1 cellular context compared by ENCODE assay signal in the genomic region with DNA sequence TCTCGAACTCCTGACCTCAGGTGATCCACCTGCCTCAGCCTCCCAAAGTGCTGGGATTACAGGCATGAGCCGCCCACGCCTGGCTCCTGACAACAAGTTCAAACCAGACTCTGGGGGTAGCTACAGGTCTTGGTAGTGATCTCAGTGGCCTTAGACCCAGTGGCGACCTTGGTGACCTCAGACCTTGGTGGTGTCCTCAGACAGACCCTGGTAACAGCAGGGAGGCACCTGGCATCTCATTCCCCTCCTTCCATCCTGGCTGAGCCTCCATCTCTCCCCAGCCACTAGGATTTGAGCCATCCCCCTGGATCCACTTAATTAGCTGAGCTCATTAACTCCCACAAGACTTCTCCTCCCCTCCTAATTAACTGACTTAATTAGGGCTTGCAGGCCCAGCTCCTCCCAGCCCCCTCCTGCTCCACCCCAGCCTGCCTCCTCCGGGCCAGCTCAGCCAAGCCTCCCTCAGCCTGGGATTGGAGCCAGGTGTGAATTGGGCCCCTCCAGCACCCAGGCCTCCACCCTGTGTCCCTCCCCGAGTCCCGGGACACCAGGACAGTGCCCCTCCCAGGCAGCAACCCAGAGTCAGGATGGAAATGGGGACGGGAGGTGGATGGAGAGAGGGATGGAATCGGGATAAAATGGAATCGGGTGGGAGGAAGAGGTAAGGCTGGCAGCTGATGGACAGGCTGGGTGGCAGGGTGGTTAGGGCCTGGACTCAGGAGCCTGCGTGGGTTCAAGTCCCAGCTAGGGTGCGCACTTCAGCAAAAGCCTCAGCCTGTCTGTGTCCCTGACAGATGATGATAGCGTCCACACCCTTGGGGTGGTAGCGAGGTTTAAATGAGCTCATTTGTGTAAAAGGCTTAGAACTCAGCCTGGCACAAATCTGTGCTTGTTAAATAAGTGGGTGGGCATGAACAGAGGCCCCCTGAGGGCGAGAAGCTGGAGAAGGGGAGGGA.
TF ChIP-seq lines count a peak whose summit lies in the region.

No MANE protein-coding gene starts in this region.

TF ChIP-seq in HEK293, 187 proteins besides CTCF, POLR2A, EP300 and RAD21 (continues in another document):
- TF ChIP-seq SETDB1 (IDR thresholded peaks at IDR 0.05; ENCODE audit: insufficient read length, low read length): no peak
- no peak for TF ChIP-seq PRDM1 (tag by site-specific recombination; IDR thresholded peaks at IDR 0.05)
- TF ChIP-seq ZNF19 (tag by site-specific recombination; IDR thresholded peaks at IDR 0.05; ENCODE audit: low read depth): no peak
- TF ChIP-seq, protein P1, sequence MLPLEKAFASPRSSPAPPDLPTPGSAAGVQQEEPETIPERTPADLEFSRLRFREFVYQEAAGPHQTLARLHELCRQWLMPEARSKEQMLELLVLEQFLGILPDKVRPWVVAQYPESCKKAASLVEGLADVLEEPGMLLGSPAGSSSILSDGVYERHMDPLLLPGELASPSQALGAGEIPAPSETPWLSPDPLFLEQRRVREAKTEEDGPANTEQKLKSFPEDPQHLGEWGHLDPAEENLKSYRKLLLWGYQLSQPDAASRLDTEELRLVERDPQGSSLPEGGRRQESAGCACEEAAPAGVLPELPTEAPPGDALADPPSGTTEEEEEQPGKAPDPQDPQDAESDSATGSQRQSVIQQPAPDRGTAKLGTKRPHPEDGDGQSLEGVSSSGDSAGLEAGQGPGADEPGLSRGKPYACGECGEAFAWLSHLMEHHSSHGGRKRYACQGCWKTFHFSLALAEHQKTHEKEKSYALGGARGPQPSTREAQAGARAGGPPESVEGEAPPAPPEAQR (tag by site-specific recombination; IDR thresholded peaks at IDR 0.05): no peak
- no peak for TF ChIP-seq ZNF221 (tag by site-specific recombination; IDR thresholded peaks at IDR 0.05; ENCODE audit: borderline replicate concordance)
- TF ChIP-seq, protein P2, sequence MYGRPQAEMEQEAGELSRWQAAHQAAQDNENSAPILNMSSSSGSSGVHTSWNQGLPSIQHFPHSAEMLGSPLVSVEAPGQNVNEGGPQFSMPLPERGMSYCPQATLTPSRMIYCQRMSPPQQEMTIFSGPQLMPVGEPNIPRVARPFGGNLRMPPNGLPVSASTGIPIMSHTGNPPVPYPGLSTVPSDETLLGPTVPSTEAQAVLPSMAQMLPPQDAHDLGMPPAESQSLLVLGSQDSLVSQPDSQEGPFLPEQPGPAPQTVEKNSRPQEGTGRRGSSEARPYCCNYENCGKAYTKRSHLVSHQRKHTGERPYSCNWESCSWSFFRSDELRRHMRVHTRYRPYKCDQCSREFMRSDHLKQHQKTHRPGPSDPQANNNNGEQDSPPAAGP (tag by site-specific recombination; IDR thresholded peaks at IDR 0.05): peak; percentile 73
- TF ChIP-seq ZNF654 (tag by site-specific recombination; IDR thresholded peaks at IDR 0.05; ENCODE audit: low read depth): no peak
- TF ChIP-seq WT1 (tag by site-specific recombination; IDR thresholded peaks at IDR 0.05): peak; percentile 42; the same call in 1 of the 2 replicates
- TF ChIP-seq, protein P3, sequence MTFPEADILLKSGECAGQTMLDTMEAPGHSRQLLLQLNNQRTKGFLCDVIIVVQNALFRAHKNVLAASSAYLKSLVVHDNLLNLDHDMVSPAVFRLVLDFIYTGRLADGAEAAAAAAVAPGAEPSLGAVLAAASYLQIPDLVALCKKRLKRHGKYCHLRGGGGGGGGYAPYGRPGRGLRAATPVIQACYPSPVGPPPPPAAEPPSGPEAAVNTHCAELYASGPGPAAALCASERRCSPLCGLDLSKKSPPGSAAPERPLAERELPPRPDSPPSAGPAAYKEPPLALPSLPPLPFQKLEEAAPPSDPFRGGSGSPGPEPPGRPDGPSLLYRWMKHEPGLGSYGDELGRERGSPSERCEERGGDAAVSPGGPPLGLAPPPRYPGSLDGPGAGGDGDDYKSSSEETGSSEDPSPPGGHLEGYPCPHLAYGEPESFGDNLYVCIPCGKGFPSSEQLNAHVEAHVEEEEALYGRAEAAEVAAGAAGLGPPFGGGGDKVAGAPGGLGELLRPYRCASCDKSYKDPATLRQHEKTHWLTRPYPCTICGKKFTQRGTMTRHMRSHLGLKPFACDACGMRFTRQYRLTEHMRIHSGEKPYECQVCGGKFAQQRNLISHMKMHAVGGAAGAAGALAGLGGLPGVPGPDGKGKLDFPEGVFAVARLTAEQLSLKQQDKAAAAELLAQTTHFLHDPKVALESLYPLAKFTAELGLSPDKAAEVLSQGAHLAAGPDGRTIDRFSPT (tag by site-specific recombination; IDR thresholded peaks at IDR 0.05): no peak
- TF ChIP-seq ZNF169 (tag by site-specific recombination; IDR thresholded peaks at IDR 0.05): no peak
- TF ChIP-seq, protein P4, sequence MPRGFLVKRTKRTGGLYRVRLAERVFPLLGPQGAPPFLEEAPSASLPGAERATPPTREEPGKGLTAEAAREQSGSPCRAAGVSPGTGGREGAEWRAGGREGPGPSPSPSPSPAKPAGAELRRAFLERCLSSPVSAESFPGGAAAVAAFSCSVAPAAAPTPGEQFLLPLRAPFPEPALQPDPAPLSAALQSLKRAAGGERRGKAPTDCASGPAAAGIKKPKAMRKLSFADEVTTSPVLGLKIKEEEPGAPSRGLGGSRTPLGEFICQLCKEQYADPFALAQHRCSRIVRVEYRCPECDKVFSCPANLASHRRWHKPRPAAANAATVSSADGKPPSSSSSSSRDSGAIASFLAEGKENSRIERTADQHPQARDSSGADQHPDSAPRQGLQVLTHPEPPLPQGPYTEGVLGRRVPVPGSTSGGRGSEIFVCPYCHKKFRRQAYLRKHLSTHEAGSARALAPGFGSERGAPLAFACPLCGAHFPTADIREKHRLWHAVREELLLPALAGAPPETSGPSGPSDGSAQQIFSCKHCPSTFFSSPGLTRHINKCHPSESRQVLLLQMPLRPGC (tag by site-specific recombination; IDR thresholded peaks at IDR 0.05): no peak
- TF ChIP-seq ZNF239 (tag by site-specific recombination; IDR thresholded peaks at IDR 0.05): no peak
- TF ChIP-seq ZFHX2 (tag by site-specific recombination; conservative IDR thresholded peaks at IDR 0.05): 0 out of 2 replicates have a peak, but pooled peaks have one; percentile 12
- TF ChIP-seq, protein P5, sequence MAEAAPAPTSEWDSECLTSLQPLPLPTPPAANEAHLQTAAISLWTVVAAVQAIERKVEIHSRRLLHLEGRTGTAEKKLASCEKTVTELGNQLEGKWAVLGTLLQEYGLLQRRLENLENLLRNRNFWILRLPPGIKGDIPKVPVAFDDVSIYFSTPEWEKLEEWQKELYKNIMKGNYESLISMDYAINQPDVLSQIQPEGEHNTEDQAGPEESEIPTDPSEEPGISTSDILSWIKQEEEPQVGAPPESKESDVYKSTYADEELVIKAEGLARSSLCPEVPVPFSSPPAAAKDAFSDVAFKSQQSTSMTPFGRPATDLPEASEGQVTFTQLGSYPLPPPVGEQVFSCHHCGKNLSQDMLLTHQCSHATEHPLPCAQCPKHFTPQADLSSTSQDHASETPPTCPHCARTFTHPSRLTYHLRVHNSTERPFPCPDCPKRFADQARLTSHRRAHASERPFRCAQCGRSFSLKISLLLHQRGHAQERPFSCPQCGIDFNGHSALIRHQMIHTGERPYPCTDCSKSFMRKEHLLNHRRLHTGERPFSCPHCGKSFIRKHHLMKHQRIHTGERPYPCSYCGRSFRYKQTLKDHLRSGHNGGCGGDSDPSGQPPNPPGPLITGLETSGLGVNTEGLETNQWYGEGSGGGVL (tag by site-specific recombination; IDR thresholded peaks at IDR 0.05): no peak; the same call in 1 of the 2 replicates
- TF ChIP-seq, protein P6, sequence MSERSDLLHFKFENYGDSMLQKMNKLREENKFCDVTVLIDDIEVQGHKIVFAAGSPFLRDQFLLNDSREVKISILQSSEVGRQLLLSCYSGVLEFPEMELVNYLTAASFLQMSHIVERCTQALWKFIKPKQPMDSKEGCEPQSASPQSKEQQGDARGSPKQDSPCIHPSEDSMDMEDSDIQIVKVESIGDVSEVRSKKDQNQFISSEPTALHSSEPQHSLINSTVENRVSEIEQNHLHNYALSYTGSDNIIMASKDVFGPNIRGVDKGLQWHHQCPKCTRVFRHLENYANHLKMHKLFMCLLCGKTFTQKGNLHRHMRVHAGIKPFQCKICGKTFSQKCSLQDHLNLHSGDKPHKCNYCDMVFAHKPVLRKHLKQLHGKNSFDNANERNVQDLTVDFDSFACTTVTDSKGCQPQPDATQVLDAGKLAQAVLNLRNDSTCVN (tag by site-specific recombination; optimal IDR thresholded peaks at IDR 0.05): no peak
- no peak for TF ChIP-seq ZNF341 (tag by site-specific recombination; IDR thresholded peaks at IDR 0.05; ENCODE audit: low read depth)
- TF ChIP-seq KLF16 (tag by site-specific recombination; IDR thresholded peaks at IDR 0.05): no peak
- TF ChIP-seq, protein P7, sequence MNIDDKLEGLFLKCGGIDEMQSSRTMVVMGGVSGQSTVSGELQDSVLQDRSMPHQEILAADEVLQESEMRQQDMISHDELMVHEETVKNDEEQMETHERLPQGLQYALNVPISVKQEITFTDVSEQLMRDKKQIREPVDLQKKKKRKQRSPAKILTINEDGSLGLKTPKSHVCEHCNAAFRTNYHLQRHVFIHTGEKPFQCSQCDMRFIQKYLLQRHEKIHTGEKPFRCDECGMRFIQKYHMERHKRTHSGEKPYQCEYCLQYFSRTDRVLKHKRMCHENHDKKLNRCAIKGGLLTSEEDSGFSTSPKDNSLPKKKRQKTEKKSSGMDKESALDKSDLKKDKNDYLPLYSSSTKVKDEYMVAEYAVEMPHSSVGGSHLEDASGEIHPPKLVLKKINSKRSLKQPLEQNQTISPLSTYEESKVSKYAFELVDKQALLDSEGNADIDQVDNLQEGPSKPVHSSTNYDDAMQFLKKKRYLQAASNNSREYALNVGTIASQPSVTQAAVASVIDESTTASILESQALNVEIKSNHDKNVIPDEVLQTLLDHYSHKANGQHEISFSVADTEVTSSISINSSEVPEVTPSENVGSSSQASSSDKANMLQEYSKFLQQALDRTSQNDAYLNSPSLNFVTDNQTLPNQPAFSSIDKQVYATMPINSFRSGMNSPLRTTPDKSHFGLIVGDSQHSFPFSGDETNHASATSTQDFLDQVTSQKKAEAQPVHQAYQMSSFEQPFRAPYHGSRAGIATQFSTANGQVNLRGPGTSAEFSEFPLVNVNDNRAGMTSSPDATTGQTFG (tag by site-specific recombination; IDR thresholded peaks at IDR 0.05; ENCODE audit: borderline replicate concordance): no peak
- TF ChIP-seq ZNF677 (tag by site-specific recombination; IDR thresholded peaks at IDR 0.05): no peak
- no peak for TF ChIP-seq ZNF155 (tag by site-specific recombination; IDR thresholded peaks at IDR 0.05)
- TF ChIP-seq SP2 (tag by site-specific recombination; IDR thresholded peaks at IDR 0.05): peak; percentile 19
- no peak for TF ChIP-seq ZNF768 (tag by site-specific recombination; IDR thresholded peaks at IDR 0.05)
- no peak for TF ChIP-seq ZFP37 (tag by site-specific recombination; IDR thresholded peaks at IDR 0.05)
- no peak for TF ChIP-seq GLI2 (tag by site-specific recombination; IDR thresholded peaks at IDR 0.05; ENCODE audit: borderline replicate concordance, low read depth)
- TF ChIP-seq KLF8 (tag by site-specific recombination; IDR thresholded peaks at IDR 0.05): 0 out of 2 replicates have a peak, but pooled peaks have one; percentile 15
- no peak for TF ChIP-seq KLF7 (tag by site-specific recombination; IDR thresholded peaks at IDR 0.05; ENCODE audit: borderline replicate concordance)
- TF ChIP-seq, protein P8, sequence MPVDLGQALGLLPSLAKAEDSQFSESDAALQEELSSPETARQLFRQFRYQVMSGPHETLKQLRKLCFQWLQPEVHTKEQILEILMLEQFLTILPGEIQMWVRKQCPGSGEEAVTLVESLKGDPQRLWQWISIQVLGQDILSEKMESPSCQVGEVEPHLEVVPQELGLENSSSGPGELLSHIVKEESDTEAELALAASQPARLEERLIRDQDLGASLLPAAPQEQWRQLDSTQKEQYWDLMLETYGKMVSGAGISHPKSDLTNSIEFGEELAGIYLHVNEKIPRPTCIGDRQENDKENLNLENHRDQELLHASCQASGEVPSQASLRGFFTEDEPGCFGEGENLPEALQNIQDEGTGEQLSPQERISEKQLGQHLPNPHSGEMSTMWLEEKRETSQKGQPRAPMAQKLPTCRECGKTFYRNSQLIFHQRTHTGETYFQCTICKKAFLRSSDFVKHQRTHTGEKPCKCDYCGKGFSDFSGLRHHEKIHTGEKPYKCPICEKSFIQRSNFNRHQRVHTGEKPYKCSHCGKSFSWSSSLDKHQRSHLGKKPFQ (tag by site-specific recombination; IDR thresholded peaks at IDR 0.05): peak; percentile 95
- 0 out of 2 replicates have a peak, but pooled peaks have one; percentile 4 for TF ChIP-seq EGR2 (tag by site-specific recombination; IDR thresholded peaks at IDR 0.05; ENCODE audit: low read depth)
- TF ChIP-seq, protein P9, sequence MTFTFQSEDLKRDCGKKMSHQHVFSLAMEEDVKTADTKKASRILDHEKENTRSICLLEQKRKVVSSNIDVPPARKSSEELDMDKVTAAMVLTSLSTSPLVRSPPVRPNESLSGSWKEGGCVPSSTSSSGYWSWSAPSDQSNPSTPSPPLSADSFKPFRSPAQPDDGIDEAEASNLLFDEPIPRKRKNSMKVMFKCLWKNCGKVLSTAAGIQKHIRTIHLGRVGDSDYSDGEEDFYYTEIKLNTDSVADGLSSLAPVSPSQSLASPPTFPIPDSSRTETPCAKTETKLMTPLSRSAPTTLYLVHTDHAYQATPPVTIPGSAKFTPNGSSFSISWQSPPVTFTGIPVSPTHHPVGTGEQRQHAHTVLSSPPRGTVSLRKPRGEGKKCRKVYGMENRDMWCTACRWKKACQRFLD (tag by site-specific recombination; IDR thresholded peaks at IDR 0.05): no peak
- TF ChIP-seq SP7 (tag by site-specific recombination; IDR thresholded peaks at IDR 0.05): peak; percentile 55
- TF ChIP-seq ZNF76 (tag by site-specific recombination; IDR thresholded peaks at IDR 0.05; ENCODE audit: borderline replicate concordance, low read depth): no peak
- TF ChIP-seq, protein P10, sequence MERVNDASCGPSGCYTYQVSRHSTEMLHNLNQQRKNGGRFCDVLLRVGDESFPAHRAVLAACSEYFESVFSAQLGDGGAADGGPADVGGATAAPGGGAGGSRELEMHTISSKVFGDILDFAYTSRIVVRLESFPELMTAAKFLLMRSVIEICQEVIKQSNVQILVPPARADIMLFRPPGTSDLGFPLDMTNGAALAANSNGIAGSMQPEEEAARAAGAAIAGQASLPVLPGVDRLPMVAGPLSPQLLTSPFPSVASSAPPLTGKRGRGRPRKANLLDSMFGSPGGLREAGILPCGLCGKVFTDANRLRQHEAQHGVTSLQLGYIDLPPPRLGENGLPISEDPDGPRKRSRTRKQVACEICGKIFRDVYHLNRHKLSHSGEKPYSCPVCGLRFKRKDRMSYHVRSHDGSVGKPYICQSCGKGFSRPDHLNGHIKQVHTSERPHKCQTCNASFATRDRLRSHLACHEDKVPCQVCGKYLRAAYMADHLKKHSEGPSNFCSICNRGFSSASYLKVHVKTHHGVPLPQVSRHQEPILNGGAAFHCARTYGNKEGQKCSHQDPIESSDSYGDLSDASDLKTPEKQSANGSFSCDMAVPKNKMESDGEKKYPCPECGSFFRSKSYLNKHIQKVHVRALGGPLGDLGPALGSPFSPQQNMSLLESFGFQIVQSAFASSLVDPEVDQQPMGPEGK (tag by site-specific recombination; IDR thresholded peaks at IDR 0.05): peak; percentile 44; the same call in 1 of the 2 replicates
- no peak for TF ChIP-seq ZNF776 (tag by site-specific recombination; IDR thresholded peaks at IDR 0.05; ENCODE audit: borderline replicate concordance)
- TF ChIP-seq KLF1 (tag by site-specific recombination; IDR thresholded peaks at IDR 0.05): peak; percentile 75
- TF ChIP-seq ZNF843 (tag by site-specific recombination; IDR thresholded peaks at IDR 0.05): no peak
- no peak for TF ChIP-seq ZNF350 (tag by site-specific recombination; IDR thresholded peaks at IDR 0.05)
- no peak for TF ChIP-seq BCL11A (tag by site-specific recombination; IDR thresholded peaks at IDR 0.05; ENCODE audit: low read depth)
- TF ChIP-seq IKZF3 (tag by site-specific recombination; IDR thresholded peaks at IDR 0.05): no peak
- 0 out of 2 replicates have a peak, but pooled peaks have one; percentile 23 for TF ChIP-seq SP3 (tag by site-specific recombination; IDR thresholded peaks at IDR 0.05)
